ENCODE assay signal across 1 cellular context in the genomic region with DNA sequence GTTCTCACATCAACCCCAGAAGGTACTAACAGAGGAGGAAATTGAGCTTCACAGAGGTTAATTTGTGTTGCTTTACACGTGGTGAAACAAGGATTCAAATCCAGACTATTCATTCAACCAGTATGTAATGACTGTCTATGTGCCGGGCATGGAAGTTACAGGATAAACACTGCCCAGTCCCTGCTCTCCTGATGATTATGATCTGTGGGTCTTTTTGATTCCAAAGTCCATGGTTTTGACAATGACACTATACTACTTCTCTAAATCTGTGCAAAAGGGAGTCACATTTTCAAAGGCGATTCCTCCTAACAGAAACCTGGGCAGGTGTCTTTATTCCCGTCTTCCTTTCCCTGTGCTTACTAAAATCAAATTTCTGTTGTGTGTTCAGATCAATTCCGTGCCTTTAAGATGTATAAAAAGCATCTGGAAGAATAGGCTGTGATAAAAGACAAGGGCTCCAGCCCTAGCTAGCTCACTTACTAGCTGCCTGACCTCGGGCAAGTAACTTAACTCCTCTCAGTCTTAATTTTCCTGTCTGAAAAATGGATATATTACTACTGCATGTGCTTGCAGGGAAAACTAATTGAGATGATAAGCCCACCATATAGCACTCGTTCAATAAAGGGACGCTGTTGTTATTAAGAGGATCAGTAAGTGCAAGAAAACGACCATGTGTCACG.
TF ChIP-seq lines count a peak whose summit lies in the region.

No MANE protein-coding gene starts in this region.

TF ChIP-seq in HCT116, 20 proteins besides CTCF, POLR2A, EP300 and RAD21 (continued from another document):
- TF ChIP-seq, protein P1, sequence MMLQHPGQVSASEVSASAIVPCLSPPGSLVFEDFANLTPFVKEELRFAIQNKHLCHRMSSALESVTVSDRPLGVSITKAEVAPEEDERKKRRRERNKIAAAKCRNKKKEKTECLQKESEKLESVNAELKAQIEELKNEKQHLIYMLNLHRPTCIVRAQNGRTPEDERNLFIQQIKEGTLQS (IDR thresholded peaks at IDR 0.05), result no peak
- TF ChIP-seq, protein P2, sequence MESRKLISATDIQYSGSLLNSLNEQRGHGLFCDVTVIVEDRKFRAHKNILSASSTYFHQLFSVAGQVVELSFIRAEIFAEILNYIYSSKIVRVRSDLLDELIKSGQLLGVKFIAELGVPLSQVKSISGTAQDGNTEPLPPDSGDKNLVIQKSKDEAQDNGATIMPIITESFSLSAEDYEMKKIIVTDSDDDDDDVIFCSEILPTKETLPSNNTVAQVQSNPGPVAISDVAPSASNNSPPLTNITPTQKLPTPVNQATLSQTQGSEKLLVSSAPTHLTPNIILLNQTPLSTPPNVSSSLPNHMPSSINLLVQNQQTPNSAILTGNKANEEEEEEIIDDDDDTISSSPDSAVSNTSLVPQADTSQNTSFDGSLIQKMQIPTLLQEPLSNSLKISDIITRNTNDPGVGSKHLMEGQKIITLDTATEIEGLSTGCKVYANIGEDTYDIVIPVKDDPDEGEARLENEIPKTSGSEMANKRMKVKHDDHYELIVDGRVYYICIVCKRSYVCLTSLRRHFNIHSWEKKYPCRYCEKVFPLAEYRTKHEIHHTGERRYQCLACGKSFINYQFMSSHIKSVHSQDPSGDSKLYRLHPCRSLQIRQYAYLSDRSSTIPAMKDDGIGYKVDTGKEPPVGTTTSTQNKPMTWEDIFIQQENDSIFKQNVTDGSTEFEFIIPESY (IDR thresholded peaks at IDR 0.05; ENCODE audit: extremely low read depth, insufficient replicate concordance, low read length), result no peak
- TF ChIP-seq SRF (IDR thresholded peaks at IDR 0.05; ENCODE audit: low read depth) (no peak), EZH2 (IDR thresholded peaks at IDR 0.05) (no peak), TCF7L2 (IDR thresholded peaks at IDR 0.05; ENCODE audit: borderline replicate concordance, extremely low read depth, insufficient read depth, insufficient read length) (no peak), SP1 (IDR thresholded peaks at IDR 0.05; ENCODE audit: low read depth) (no peak), JUND (IDR thresholded peaks at IDR 0.05) (no peak)
